Comparison of ENCODE assay signal across 8 cellular contexts in genomic region chr11:126480410-126481302, GRCh38.
DNase-seq lines count a peak whose midpoint lies in the region; ATAC-seq and TF ChIP-seq lines count a peak whose summit lies in the region.

No MANE protein-coding gene starts in this region.

- H3K36me3 Mint-ChIP-seq in T-helper 17 cell (ENCODE audit: low read depth), result no peaks in the 10 kb centered on the region

- peak; percentile 50 for DNase-seq in NCI-H1694 (lab: John Stamatoyannopoulos, UW)
- peak; percentile 33 to 52 (median 39) for DNase-seq in T-helper 17 cell
- DNase-seq in ascending aorta (ENCODE audit: low spot score in 2 of 2), result peak; percentile 24 to 91
- DNase-seq in hepatic stellate cell (ENCODE audit: low spot score), result peak; percentile 95
- DNase-seq in retinal pigment epithelial cell (ENCODE audit: low read depth), result peak; percentile 56
- DNase-seq in GOT3 (lab: John Stamatoyannopoulos, UW), result no peak

- H3K4me3 Mint-ChIP-seq in T-helper 17 cell, result peak overlapping the region; percentile 78

- H3K4me1 ChIP-seq in ascending aorta, result no peaks in the 10 kb centered on the region

- TF ChIP-seq CTCF in GM12873 (IDR thresholded peaks at IDR 0.05; ENCODE audit: insufficient read depth, low read depth, low read length, missing control alignments), result peak; percentile 90
- TF ChIP-seq CTCF in ascending aorta (IDR thresholded peaks at IDR 0.05), result peak; percentile 89 to 92 (median 91)
- peak; percentile 97 for TF ChIP-seq CTCF in retinal pigment epithelial cell (conservative IDR thresholded peaks at IDR 0.05; ENCODE audit: low read depth, low read length)

- peaks cover 20% of the 10 kb centered on the region for H3K4me1 Mint-ChIP-seq in T-helper 17 cell

- peak overlapping the region in 1 of 2 donors; percentile 52 for H3K4me3 ChIP-seq in ascending aorta
- no peak overlapping the region for H3K4me3 ChIP-seq in retinal pigment epithelial cell (ENCODE audit: low read length)

- intact Hi-C loops in ascending aorta (cut with DNase I), result loop anchor here (1.0 kb wide), 2 partner anchors 39 to 170 kb away; no protein-coding TSS in a partner anchor

- H3K27ac Mint-ChIP-seq in T-helper 17 cell, result peak overlapping the region; percentile 60

- no peaks in the 10 kb centered on the region for H3K9me3 ChIP-seq in T-helper 17 cell (ENCODE audit: control insufficient read depth, low read length, poor library complexity, severe bottlenecking)
- H3K9me3 ChIP-seq in ascending aorta, result no peaks in the 10 kb centered on the region

- peak; percentile 56 for ATAC-seq in HG02840 (IDR thresholded peaks at IDR 0.05; ENCODE audit: low FRiP score, unreplicated experiment)
- ATAC-seq in T-helper 17 cell, result peak; percentile 91

- peaks cover 8% of the 10 kb centered on the region for H3K27me3 Mint-ChIP-seq in T-helper 17 cell

- H3K36me3 ChIP-seq in ascending aorta, result no peaks in the 10 kb centered on the region

- no peaks in the 10 kb centered on the region for H3K27me3 ChIP-seq in ascending aorta

- H3K27ac ChIP-seq in ascending aorta, result peak overlapping the region; percentile 69 to 73
